ENCODE assay signal across 10 cellular contexts in the genomic region with DNA sequence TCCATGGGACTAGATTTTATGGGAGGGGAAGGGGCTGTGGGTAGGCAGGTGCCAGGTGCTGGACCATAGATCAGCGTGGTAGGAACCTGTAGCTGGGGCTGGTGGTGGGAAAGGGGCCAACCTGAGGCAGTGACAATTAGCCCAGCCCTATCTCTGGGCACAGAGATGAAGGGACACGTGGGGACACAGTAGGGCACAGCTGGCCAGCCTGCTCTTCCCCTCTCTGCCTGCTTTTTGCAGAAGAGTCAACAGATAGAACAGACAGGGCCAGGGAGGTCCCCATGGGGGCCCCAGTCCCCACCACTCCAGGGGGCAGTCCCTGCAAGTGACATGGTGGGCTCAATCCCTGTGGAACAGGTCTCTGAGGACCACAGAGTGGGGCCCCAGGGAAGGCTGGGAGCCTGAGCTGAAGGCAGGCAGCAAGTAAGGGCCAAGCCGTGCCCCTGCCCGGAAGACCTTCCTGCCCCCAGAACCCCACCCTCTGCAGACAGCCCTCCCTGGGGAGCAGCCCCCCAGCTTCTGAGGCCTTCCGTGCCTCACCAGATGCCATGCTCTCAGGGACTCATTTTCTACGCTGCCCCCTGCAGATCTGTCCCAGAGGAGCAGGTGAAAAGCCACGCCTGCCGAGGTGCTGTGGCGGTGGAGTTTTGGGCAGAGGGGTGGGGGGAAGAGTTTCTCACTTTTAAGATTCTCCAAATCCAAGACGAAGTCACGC. TPM values are rescaled to one million over a fixed set of nuclear protein-coding genes. Genes with fewer than 3 reads are reported as not detected.
DNase-seq lines count a peak whose midpoint lies in the region; ATAC-seq and TF ChIP-seq lines count a peak whose summit lies in the region.
"Not testable (repeated sequence)": the region's sequence is repeated elsewhere in the genome, so short reads cannot be mapped to it uniquely, and the experiment has no call there.
"Had no signal": no experiment of that assay in that cellular context is flagged by ENCODE, and none has a peak within 500 bp of the region (broad histone marks: within the 10 kb centered on the region; RNA-seq: fewer than 3 reads in every experiment).

No MANE protein-coding gene starts in this region.

- H2AFZ ChIP-seq in Karpas-422 (ENCODE audit: low read length), result not testable (repeated sequence)

- not testable (repeated sequence) for H3K9me2 ChIP-seq in Karpas-422 (replicated peaks; ENCODE audit: insufficient read depth, low read length)

- intact Hi-C loops in lower lobe of right lung (cut with DNase I); gastrocnemius medialis (cut with DNase I; ENCODE audit: low total_unique reads): not testable (repeated sequence)

- not testable (repeated sequence) for H3K36me3 ChIP-seq in BE2C; Karpas-422 (ENCODE audit: insufficient read depth, low read length); lower lobe of right lung; gastrocnemius medialis

- not testable (repeated sequence) for H3K27me3 Mint-ChIP-seq in T-helper 1 cell treated with Interleukin-12 subunit alpha and Interleukin-12 subunit beta and Interleukin-4 antibody, amounts not matched to agents 30 μg/mL and 1 μg/mL, for 36 hours (ENCODE audit: low read depth); activated naive CD8-positive, alpha-beta T cell treated with anti-CD3 and anti-CD28 coated beads, Interleukin-2, amount 10 ng/mL, durations not matched to agents 7 days and 5 days
- H3K27me3 Mint-ChIP-seq in glutamatergic neuron (ENCODE audit: unreplicated experiment), result peaks cover 20% of the 10 kb centered on the region

- peaks cover 19% of the 10 kb centered on the region for H3K4me1 Mint-ChIP-seq in T-helper 1 cell treated with Interleukin-12 subunit alpha and Interleukin-12 subunit beta and Interleukin-4 antibody, amounts not matched to agents 30 μg/mL and 1 μg/mL, for 36 hours (ENCODE audit: low read depth)
- H3K4me1 Mint-ChIP-seq in activated naive CD8-positive, alpha-beta T cell treated with anti-CD3 and anti-CD28 coated beads, Interleukin-2, amount 10 ng/mL, durations not matched to agents 7 days and 5 days, result peaks cover 17% of the 10 kb centered on the region
- H3K4me1 Mint-ChIP-seq in glutamatergic neuron (ENCODE audit: low read depth, unreplicated experiment), result peaks cover 27% of the 10 kb centered on the region

- not testable (repeated sequence) for H3K4me3 Mint-ChIP-seq in T-helper 1 cell treated with Interleukin-12 subunit alpha and Interleukin-12 subunit beta and Interleukin-4 antibody, amounts not matched to agents 30 μg/mL and 1 μg/mL, for 36 hours; activated naive CD8-positive, alpha-beta T cell treated with anti-CD3 and anti-CD28 coated beads, Interleukin-2, amount 10 ng/mL, durations not matched to agents 7 days and 5 days; glutamatergic neuron (ENCODE audit: unreplicated experiment)

- H3K9ac ChIP-seq in Karpas-422 (ENCODE audit: low read length), result peak overlapping the region; percentile 76

- peak overlapping the region; percentile 79 for H3K4me2 ChIP-seq in Karpas-422 (ENCODE audit: low read depth, low read length, poor library complexity, severe bottlenecking)

- H3K27ac ChIP-seq in Karpas-422 (ENCODE audit: low read length), result peak overlapping the region; percentile 99
- not testable (repeated sequence) for H3K27ac ChIP-seq in lower lobe of right lung
- H3K27ac ChIP-seq in gastrocnemius medialis, result peak overlapping the region in 3 of 4 donors; percentile 82 to 90 (median 84)

- ATAC-seq in activated naive CD8-positive, alpha-beta T cell treated with anti-CD3 and anti-CD28 coated beads, Interleukin-2, amount 10 ng/mL, durations not matched to agents 7 days and 5 days (ENCODE audit: low read depth); lower lobe of right lung; gastrocnemius medialis: not testable (repeated sequence)

- TF ChIP-seq POLR2A in gastrocnemius medialis (IDR thresholded peaks at IDR 0.05), result not testable (repeated sequence)

- H3K27ac Mint-ChIP-seq in T-helper 1 cell treated with Interleukin-12 subunit alpha and Interleukin-12 subunit beta and Interleukin-4 antibody, amounts not matched to agents 30 μg/mL and 1 μg/mL, for 36 hours, result peak overlapping the region; percentile 31
- peak overlapping the region; percentile 38 for H3K27ac Mint-ChIP-seq in activated naive CD8-positive, alpha-beta T cell treated with anti-CD3 and anti-CD28 coated beads, Interleukin-2, amount 10 ng/mL, durations not matched to agents 7 days and 5 days
- not testable (repeated sequence) for H3K27ac Mint-ChIP-seq in glutamatergic neuron (ENCODE audit: unreplicated experiment)

- H3K79me2 ChIP-seq in Karpas-422 (ENCODE audit: low read length), result not testable (repeated sequence)

- H3K9me3 ChIP-seq in BE2C; Karpas-422 (ENCODE audit: low read length); lower lobe of right lung; gastrocnemius medialis: not testable (repeated sequence)

- in situ Hi-C loops in GM13976 (cut with MboI; ENCODE audit: low sequenced_read_pairs, unreplicated experiment), result not testable (repeated sequence)
- in situ Hi-C loops in gastrocnemius medialis (cut with MboI; ENCODE audit: low sequenced_read_pairs in 4 of 4), result loop anchor here in 1 of 4 donors (10.0 kb wide), 1 partner anchor 144 kb away; no protein-coding TSS in a partner anchor

- H4K20me1 ChIP-seq in Karpas-422 (ENCODE audit: insufficient read depth, low read depth, low read length), result not testable (repeated sequence)

- TF ChIP-seq CTCF in BE2C (IDR thresholded peaks at IDR 0.05; ENCODE audit: low read depth, low read length), result peak; percentile 5; the same call in 1 of the 2 replicates
- peak; percentile 17 for TF ChIP-seq CTCF in GM13976 (IDR thresholded peaks at IDR 0.05; ENCODE audit: borderline replicate concordance, control extremely low read depth, extremely low read depth, insufficient read depth, missing control alignments)
- not testable (repeated sequence) for TF ChIP-seq CTCF in glutamatergic neuron (IDR thresholded peaks at IDR 0.05; ENCODE audit: partially characterized antibody, unreplicated experiment); lower lobe of right lung (IDR thresholded peaks at IDR 0.05); gastrocnemius medialis (IDR thresholded peaks at IDR 0.05 in 4 of 5, conservative IDR thresholded peaks at IDR 0.05 in 1 of 5)

- not testable (repeated sequence) for H3K9me3 Mint-ChIP-seq in T-helper 1 cell treated with Interleukin-12 subunit alpha and Interleukin-12 subunit beta and Interleukin-4 antibody, amounts not matched to agents 30 μg/mL and 1 μg/mL, for 36 hours; activated naive CD8-positive, alpha-beta T cell treated with anti-CD3 and anti-CD28 coated beads, Interleukin-2, amount 10 ng/mL, durations not matched to agents 7 days and 5 days
- H3K9me3 Mint-ChIP-seq in glutamatergic neuron (ENCODE audit: unreplicated experiment), result peaks cover 12% of the 10 kb centered on the region

- not testable (repeated sequence) for H3K27me3 ChIP-seq in BE2C; Karpas-422 (ENCODE audit: low read length); lower lobe of right lung (ENCODE audit: low read depth); gastrocnemius medialis

- not testable (repeated sequence) for H3K36me3 Mint-ChIP-seq in T-helper 1 cell treated with Interleukin-12 subunit alpha and Interleukin-12 subunit beta and Interleukin-4 antibody, amounts not matched to agents 30 μg/mL and 1 μg/mL, for 36 hours (ENCODE audit: low read depth); activated naive CD8-positive, alpha-beta T cell treated with anti-CD3 and anti-CD28 coated beads, Interleukin-2, amount 10 ng/mL, durations not matched to agents 7 days and 5 days; glutamatergic neuron (ENCODE audit: unreplicated experiment)

- H3K4me3 ChIP-seq in BE2C (ENCODE audit: low read depth, low read length); lower lobe of right lung; gastrocnemius medialis: not testable (repeated sequence)
- peak overlapping the region; percentile 20; the same call in 1 of the 2 replicates for H3K4me3 ChIP-seq in Karpas-422 (ENCODE audit: low read length)

- DNase-seq in BE2C; GM13976 (ENCODE audit: low spot score); gastrocnemius medialis: not testable (repeated sequence)
- peak; percentile 92 for DNase-seq in Karpas-422
- peak; percentile 27 for DNase-seq in activated naive CD8-positive, alpha-beta T cell treated with anti-CD3 and anti-CD28 coated beads, Interleukin-2, amount 10 ng/mL, durations not matched to agents 7 days and 5 days
- DNase-seq in glutamatergic neuron, result peak; percentile 18
- DNase-seq in lower lobe of right lung, result peak; percentile 24

- peaks cover 58% of the 10 kb centered on the region for H3K4me1 ChIP-seq in BE2C
- peaks cover 68% of the 10 kb centered on the region for H3K4me1 ChIP-seq in Karpas-422 (ENCODE audit: low read length)
- peaks cover 28% of the 10 kb centered on the region for H3K4me1 ChIP-seq in lower lobe of right lung
- H3K4me1 ChIP-seq in gastrocnemius medialis, result peaks cover 38 to 41% of the 10 kb centered on the region in 2 donors

- POLR2A ChIA-PET in activated naive CD8-positive, alpha-beta T cell treated with anti-CD3 and anti-CD28 coated beads, Interleukin-2, amount 10 ng/mL, durations not matched to agents 7 days and 5 days (lab: Charles Lee), result interaction anchor here (0.5 kb wide), 1 partner anchor 246 kb away, joined by 3 read pairs; no protein-coding TSS in a partner anchor

RNA-seq across cellular contexts. Expression of gene ADAMTS7, which starts 52.6 kb away (rescaled TPM):
- 25.4 TPM for polyA plus RNA-seq in BE2C (2012; ENCODE audit: insufficient read depth, insufficient read length, low read depth)
- total RNA-seq in Karpas-422 (2014; rRNA removed; shearing (Covaris generic); ENCODE audit: low replicate concordance), result 0.29 and 0.75 TPM in 2 replicates
- under 1 TPM in 1 of 2 experiments, not detected in 1; 0.14 TPM for total RNA-seq in activated naive CD8-positive, alpha-beta T cell treated with anti-CD3 and anti-CD28 coated beads, Interleukin-2, amount 10 ng/mL, durations not matched to agents 7 days and 5 days
- total RNA-seq in glutamatergic neuron (ENCODE audit: unreplicated experiment), result 181 TPM
- total RNA-seq in lower lobe of right lung, result 5.3 TPM
- 1 to 10 TPM in 1 of 4 donors, under 1 TPM in 3; 0.42 to 1.1 (median 0.76) TPM for total RNA-seq in gastrocnemius medialis
- total RNA-seq: mononuclear cell had no signal
- polyA plus RNA-seq: CD8-positive, alpha-beta memory T cell had no signal

Comparison
In these comparisons a context has a peak if more than half of its experiments do, and no peak if none do; other contexts are left out.
1. RNA of gene ADAMTS7, which starts 52.6 kb away (total RNA-seq): 181 TPM in glutamatergic neuron (single experiment); 5.3 TPM in lower lobe of right lung (single experiment), 0.42 to 1.1 TPM in gastrocnemius medialis, 0.29 to 0.75 TPM in Karpas-422 and 0.14 TPM in activated naive CD8-positive, alpha-beta T cell treated with anti-CD3 and anti-CD28 coated beads, Interleukin-2, amount 10 ng/mL, durations not matched to agents 7 days and 5 days; every median in the first group is over 10 times any median in the second.